In the genomic region with DNA sequence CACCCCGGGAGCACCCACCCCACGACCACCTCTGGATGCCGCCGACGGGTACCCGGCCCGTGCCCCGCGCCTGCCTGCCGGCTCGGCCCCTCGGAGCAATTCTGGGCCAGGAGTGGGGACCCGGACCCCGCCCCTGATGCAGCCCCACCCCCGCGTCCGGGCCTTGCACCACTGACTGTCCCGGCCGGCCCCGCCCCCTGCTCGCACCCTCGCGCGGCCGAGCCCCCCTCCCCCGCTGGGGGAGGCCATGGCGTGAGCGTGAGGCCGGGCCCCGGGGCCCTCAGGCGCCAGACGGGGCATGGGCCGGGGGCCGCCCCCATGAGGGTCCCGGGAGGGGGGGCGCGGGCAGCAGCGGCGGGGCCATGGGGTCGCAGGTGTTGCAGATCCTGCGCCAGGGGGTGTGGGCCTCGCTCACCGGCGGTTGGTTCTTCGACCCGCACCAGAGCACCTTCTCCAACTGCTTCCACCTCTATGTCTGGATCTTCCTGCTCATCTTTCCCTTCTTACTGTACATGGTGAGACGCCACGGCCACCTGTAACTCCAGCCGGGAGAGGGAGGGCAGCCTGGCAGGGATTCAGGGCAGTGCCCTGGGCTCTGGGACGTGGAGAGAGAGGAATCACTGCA, we compare ENCODE assay signal across 8 cellular contexts. TPM values are rescaled to one million over a fixed set of nuclear protein-coding genes. Genes with fewer than 3 reads are reported as not detected.
DNase-seq lines count a peak whose midpoint lies in the region; ATAC-seq and TF ChIP-seq lines count a peak whose summit lies in the region.

No MANE protein-coding gene starts in this region.

- intact Hi-C loops in Right ventricle myocardium inferior (cut with DNase I) (loop anchor here (2.0 kb wide), 3 partner anchors 37 to 75 kb away; partner anchors contain the start of gene RELA), cardiac septum (cut with DNase I) (loop anchor here (1.0 to 2.0 kb wide), 2 partner anchors 41 to 47 kb away; partner anchors contain the start of gene RELA), esophagus squamous epithelium (cut with DNase I) (loop anchor here (10.0 kb wide), 1 partner anchor 71 kb away; no protein-coding TSS in a partner anchor)

- no peak overlapping the region for H2BK15ac ChIP-seq in neuronal stem cell (ENCODE audit: low read length)

- peak overlapping the region; percentile 60 for H2AK5ac ChIP-seq in neuronal stem cell (ENCODE audit: low read depth, low read length)

- H3K79me1 ChIP-seq in neuronal stem cell (ENCODE audit: low read depth, low read length): peaks cover 23% of the 10 kb centered on the region

- no peak for TF ChIP-seq CTCF in VCaP (conservative IDR thresholded peaks at IDR 0.05)
- no peak for TF ChIP-seq CTCF in esophagus squamous epithelium (IDR thresholded peaks at IDR 0.05)

- H2BK5ac ChIP-seq in neuronal stem cell (ENCODE audit: low read length): no peak overlapping the region

- peak overlapping the region; percentile 72 for H2AFZ ChIP-seq in neuronal stem cell (ENCODE audit: low read length)

- ATAC-seq in Right ventricle myocardium inferior (no peak), HG03108 (IDR thresholded peaks at IDR 0.05; ENCODE audit: unreplicated experiment) (peak; percentile 0)

- DNase-seq in Right ventricle myocardium inferior (ENCODE audit: missing footprints): peak; percentile 86
- DNase-seq in cardiac septum (ENCODE audit: low spot score): no peak
- DNase-seq in esophagus squamous epithelium (lab: John Stamatoyannopoulos, UW): no peak
- DNase-seq in neuronal stem cell (ENCODE audit: low spot score): no peak
- DNase-seq in DMS114 treated with DMSO at 0.1 percent for 48 hours (lab: John Stamatoyannopoulos, UW; ENCODE audit: unreplicated experiment): no peak
- DNase-seq in GOT3 (lab: John Stamatoyannopoulos, UW): no peak

- no peak overlapping the region for H3K23ac ChIP-seq in neuronal stem cell (ENCODE audit: low read depth, low read length, poor library complexity)

- peak overlapping the region; percentile 80 for H3K18ac ChIP-seq in neuronal stem cell (ENCODE audit: low read length)

- H3K4me3 ChIP-seq in esophagus squamous epithelium (peak overlapping the region; percentile 81 to 99 (median 96)), neuronal stem cell (ENCODE audit: low read length in 2 of 2) (peak overlapping the region; percentile 96 to 98)

- H3K4me1 ChIP-seq in esophagus squamous epithelium (peaks cover 31 to 56% (median 39%) of the 10 kb centered on the region in 3 donors), neuronal stem cell (ENCODE audit: control insufficient read depth in 2 of 2, insufficient read depth in 1 of 2, low read depth in 1 of 2, low read length in 2 of 2) (peaks cover 21 to 31% of the 10 kb centered on the region in 2 donors)

- no peak overlapping the region for H3K4ac ChIP-seq in neuronal stem cell (ENCODE audit: low read length)

- no peak for TF ChIP-seq POLR2A in esophagus squamous epithelium (IDR thresholded peaks at IDR 0.05)

- H3K9ac ChIP-seq in neuronal stem cell (ENCODE audit: low read depth, low read length, poor library complexity): peak overlapping the region; percentile 91

- no peak overlapping the region for H2BK120ac ChIP-seq in neuronal stem cell (ENCODE audit: low read depth, low read length)

- H4K8ac ChIP-seq in neuronal stem cell (ENCODE audit: low read depth, low read length): no peak overlapping the region

- H3K27me3 ChIP-seq in esophagus squamous epithelium: no peaks in the 10 kb centered on the region
- no peaks in the 10 kb centered on the region for H3K27me3 ChIP-seq in neuronal stem cell (ENCODE audit: control insufficient read depth in 3 of 3, insufficient read depth in 3 of 3, low read depth in 1 of 3, low read length in 3 of 3)

- peaks cover 28 to 60% (median 35%) of the 10 kb centered on the region in 3 donors for H3K36me3 ChIP-seq in esophagus squamous epithelium
- H3K36me3 ChIP-seq in neuronal stem cell (replicated peaks in 1 of 2; ENCODE audit: control insufficient read depth in 2 of 2, insufficient read depth in 2 of 2, low read length in 2 of 2): peaks cover 34 to 64% of the 10 kb centered on the region in 2 donors

- peak overlapping the region; percentile 87 for H3K14ac ChIP-seq in neuronal stem cell (ENCODE audit: low read length)

- H3K9me3 ChIP-seq in esophagus squamous epithelium: no peaks in the 10 kb centered on the region
- no peaks in the 10 kb centered on the region for H3K9me3 ChIP-seq in neuronal stem cell (replicated peaks in 1 of 2; ENCODE audit: control insufficient read depth in 2 of 2, insufficient read depth in 1 of 2, low read depth in 1 of 2, low read length in 2 of 2)

- H3K4me2 ChIP-seq in neuronal stem cell (ENCODE audit: insufficient read depth, low read length, poor library complexity, severe bottlenecking): peak overlapping the region; percentile 90

- 0% methylated on average over 1 to 13 of the region's 50 CpGs for WGBS in esophagus squamous epithelium, 2 donors
- no CpG with 5 or more reads among the region's 50 CpGs for WGBS in neuronal stem cell (ENCODE audit: extremely low coverage in 2 of 2, insufficient read length in 2 of 2, insufficient replicate concordance in 1 of 2), 2 donors

- H3K27ac ChIP-seq in VCaP (peak overlapping the region; percentile 99), esophagus squamous epithelium (peak overlapping the region; percentile 96 to 98 (median 97)), neuronal stem cell (replicated peaks; ENCODE audit: low read length) (peak overlapping the region; percentile 74)

- H2BK12ac ChIP-seq in neuronal stem cell (ENCODE audit: low read length): no peak overlapping the region

- H4K91ac ChIP-seq in neuronal stem cell (ENCODE audit: low read depth, low read length, poor library complexity): no peak overlapping the region

RNA-seq across cellular contexts. Expression of gene PCNX3, which starts 0.5 kb away (rescaled TPM):
- total RNA-seq in Right ventricle myocardium inferior (12.4 TPM), cardiac septum (15.9 TPM), esophagus squamous epithelium (10 to 100 TPM; 24.0 to 40.0 (median 30.9) TPM)
- 11.7 TPM for polyA plus RNA-seq in neuronal stem cell (2013, experiment 1 of 2)
- 11.4 TPM for polyA plus RNA-seq in neuronal stem cell (2013, experiment 2 of 2)

RNA-seq across cellular contexts. Expression of gene MAP3K11, which starts 2.0 kb away (rescaled TPM):
- 40.0 TPM for total RNA-seq in Right ventricle myocardium inferior
- 42.5 TPM for total RNA-seq in cardiac septum
- 10 to 100 TPM; 27.5 to 33.0 (median 30.4) TPM for total RNA-seq in esophagus squamous epithelium
- 34.0 TPM for polyA plus RNA-seq in neuronal stem cell (2013, experiment 1 of 2)
- 32.6 TPM for polyA plus RNA-seq in neuronal stem cell (2013, experiment 2 of 2)

RNA-seq across cellular contexts. Expression of gene KCNK7, which starts 20.5 kb away (rescaled TPM):
- total RNA-seq in Right ventricle myocardium inferior (0.43 TPM), cardiac septum (1.5 TPM), esophagus squamous epithelium (10 to 100 TPM in 3 of 4 donors, 1 to 10 TPM in 1; 5.5 to 22.5 (median 15.2) TPM)
- 0.06 TPM for polyA plus RNA-seq in neuronal stem cell (2013, experiment 1 of 2)
- polyA plus RNA-seq in neuronal stem cell (2013, experiment 2 of 2): 0.08 TPM

RNA-seq across cellular contexts. Expression of gene SIPA1, which starts 21.8 kb away (rescaled TPM):
- total RNA-seq in Right ventricle myocardium inferior: 28.2 TPM
- total RNA-seq in cardiac septum: 29.7 TPM
- 10 to 100 TPM in 3 of 4 donors, 1 to 10 TPM in 1; 7.8 to 29.2 (median 27.5) TPM for total RNA-seq in esophagus squamous epithelium
- polyA plus RNA-seq in neuronal stem cell (2013, experiment 1 of 2): 13.1 TPM
- polyA plus RNA-seq in neuronal stem cell (2013, experiment 2 of 2): 15.5 TPM

RNA-seq across cellular contexts. Expression of gene EHBP1L1, which starts 40.2 kb away (rescaled TPM):
- total RNA-seq in Right ventricle myocardium inferior: 61.0 TPM
- 174 TPM for total RNA-seq in cardiac septum
- 100 to 1,000 TPM in 1 of 4 donors, 10 to 100 TPM in 3; 46.5 to 101 (median 87.4) TPM for total RNA-seq in esophagus squamous epithelium
- polyA plus RNA-seq in neuronal stem cell (2013, experiment 1 of 2): 7.3 TPM
- 6.4 TPM for polyA plus RNA-seq in neuronal stem cell (2013, experiment 2 of 2)
